In the genomic region with DNA sequence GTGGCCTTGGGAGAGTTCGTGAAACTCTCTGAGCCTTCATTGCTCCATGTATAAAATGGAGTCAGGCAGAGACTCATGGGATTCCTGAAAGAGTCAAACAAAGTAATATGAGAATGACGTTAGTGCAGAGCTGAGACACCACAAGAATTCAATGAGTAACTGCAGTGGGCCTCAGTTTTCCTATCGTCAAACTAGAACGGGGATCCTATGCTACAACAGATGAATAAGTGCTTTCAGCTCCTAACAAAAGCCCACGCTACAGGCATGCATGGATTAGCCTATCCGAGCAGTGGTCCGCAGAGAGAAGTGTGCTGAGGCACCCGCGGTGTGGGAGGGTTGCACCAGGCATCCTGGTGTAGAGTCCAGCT, we compare ENCODE assay signal across 32 cellular contexts.
DNase-seq lines count a peak whose midpoint lies in the region; ATAC-seq and TF ChIP-seq lines count a peak whose summit lies in the region.
"Had no signal": no experiment of that assay in that cellular context is flagged by ENCODE, and none has a peak within 500 bp of the region (broad histone marks: within the 10 kb centered on the region; RNA-seq: fewer than 3 reads in every experiment).

No MANE protein-coding gene starts in this region.

- H3K4me1 Mint-ChIP-seq in T-helper 17 cell = peaks cover 9% of the 10 kb centered on the region
- peaks cover 1% of the 10 kb centered on the region for H3K4me1 Mint-ChIP-seq in progenitor cell of endocrine pancreas (ENCODE audit: low read depth)

- H3K9ac ChIP-seq in smooth muscle cell (ENCODE audit: low read depth) = peak overlapping the region; percentile 81

- WGBS in smooth muscle cell (ENCODE audit: low lambda C conversion rate) = 58% methylated on average over 9 of the region's 9 CpGs

- H3K36me3 ChIP-seq in smooth muscle cell (ENCODE audit: low read depth) = no peaks in the 10 kb centered on the region
- H3K36me3 ChIP-seq: cardiac muscle cell, prostate gland, suprapubic skin, upper lobe of right lung had no signal

- H3K9me3 Mint-ChIP-seq in progenitor cell of endocrine pancreas (ENCODE audit: low read depth) = peaks cover 5% of the 10 kb centered on the region
- H3K9me3 Mint-ChIP-seq: CD4-positive, alpha-beta T cell had no signal

- DNase-seq in ELR (ENCODE audit: low read depth) (peak; percentile 68), T-helper 17 cell (no peak), fibroblast of mammary gland (ENCODE audit: low read depth) (peak; percentile 40), smooth muscle cell (lab: John Stamatoyannopoulos, UW; ENCODE audit: unreplicated experiment) (no peak), progenitor cell of endocrine pancreas (ENCODE audit: low spot score, unreplicated experiment) (no peak), NCI-H446 (lab: John Stamatoyannopoulos, UW) (no peak), T-helper 1 cell (no peak)
- DNase-seq: activated CD4-positive, alpha-beta T cell treated with anti-CD3 and anti-CD28 coated beads, Interleukin-2, amount 50 U/mL, for 48 hours; activated naive CD4-positive, alpha-beta T cell treated with anti-CD3 and anti-CD28 coated beads for 36 hours; AML-193; amniotic stem cell; CD4-positive, alpha-beta T cell; effector memory CD8-positive, alpha-beta T cell; GOT3; NCI-H1105 treated with DMSO at 0.1 percent for 48 hours; NCI-H2029 treated with DMSO at 0.1 percent for 48 hours; NCI-H2227 treated with DMSO at 0.1 percent for 48 hours; NCI-H69; stimulated activated CD4-positive, alpha-beta T cell treated with anti-CD3 and anti-CD28 coated beads, Interleukin-15, amount 100 ng/mL, for 24 hours; stimulated activated naive B cell treated with anti-CD40 and anti-IgM and Interleukin-4, amounts not matched to agents 10 μg/mL and 1 μg/mL and 100 μg/mL, for 72 hours; upper lobe of right lung had no signal

- H3K27ac ChIP-seq in smooth muscle cell (ENCODE audit: low read depth) = peak overlapping the region; percentile 89
- H3K27ac ChIP-seq: cardiac muscle cell, coronary artery, prostate gland, suprapubic skin, upper lobe of right lung had no signal

- H3K27ac Mint-ChIP-seq in T-helper 17 cell = peak overlapping the region; percentile 56
- H3K27ac Mint-ChIP-seq in progenitor cell of endocrine pancreas = no peak overlapping the region
- H3K27ac Mint-ChIP-seq: activated naive CD4-positive, alpha-beta T cell treated with anti-CD3 and anti-CD28 coated beads for 36 hours; activated T-helper 1 cell treated with anti-CD3 and anti-CD28 coated beads, Interleukin-12 subunit alpha, Interleukin-12 subunit beta, Interleukin-2, Interleukin-4 antibody, amounts not matched to agents 30 ng/mL and 10 ng/mL and 1 ng/mL, durations not matched to agents 14 hours and 24 hours and 36 hours; CD4-positive, alpha-beta T cell; stimulated activated naive B cell treated with anti-CD40 and anti-IgM and Interleukin-4, amounts not matched to agents 10 μg/mL and 1 μg/mL and 100 μg/mL, for 72 hours had no signal

- H3K36me3 Mint-ChIP-seq in T-helper 17 cell (ENCODE audit: low read depth) (no peaks in the 10 kb centered on the region), progenitor cell of endocrine pancreas (ENCODE audit: insufficient read depth) (peaks cover 3% of the 10 kb centered on the region)

- H4K20me1 ChIP-seq in smooth muscle cell (ENCODE audit: low read depth) = no peaks in the 10 kb centered on the region

- H3K4me3 Mint-ChIP-seq in T-helper 17 cell = no peak overlapping the region
- no peak overlapping the region for H3K4me3 Mint-ChIP-seq in progenitor cell of endocrine pancreas (ENCODE audit: low read depth)
- H3K4me3 Mint-ChIP-seq: activated naive CD4-positive, alpha-beta T cell treated with anti-CD3 and anti-CD28 coated beads for 36 hours; activated T-helper 1 cell treated with anti-CD3 and anti-CD28 coated beads, Interleukin-12 subunit alpha, Interleukin-12 subunit beta, Interleukin-2, Interleukin-4 antibody, amounts not matched to agents 30 ng/mL and 10 ng/mL and 1 ng/mL, durations not matched to agents 14 hours and 24 hours and 36 hours; CD4-positive, alpha-beta T cell; IgD-negative memory B cell; neural crest cell; stimulated activated naive B cell treated with anti-CD40 and anti-IgM and Interleukin-4, amounts not matched to agents 10 μg/mL and 1 μg/mL and 100 μg/mL, for 72 hours had no signal

- no peaks in the 10 kb centered on the region for H3K27me3 ChIP-seq in smooth muscle cell (ENCODE audit: low read depth)
- H3K27me3 ChIP-seq: cardiac muscle cell had no signal

- H3K4me3 ChIP-seq in fibroblast of mammary gland (ENCODE audit: control insufficient read depth, low read depth, low read length) (no peak overlapping the region), smooth muscle cell (no peak overlapping the region)
- H3K4me3 ChIP-seq: cardiac muscle cell, coronary artery, mucosa of descending colon, prostate gland, suprapubic skin, upper lobe of right lung had no signal

- no peaks in the 10 kb centered on the region for H3K4me1 ChIP-seq in smooth muscle cell (ENCODE audit: low read depth)
- H3K4me1 ChIP-seq: prostate gland, suprapubic skin, upper lobe of right lung had no signal

- H2AFZ ChIP-seq in smooth muscle cell (ENCODE audit: low read depth) = no peak overlapping the region

- H3K27me3 Mint-ChIP-seq in T-helper 17 cell (peaks cover 11% of the 10 kb centered on the region), progenitor cell of endocrine pancreas (peaks cover 14% of the 10 kb centered on the region)
- H3K27me3 Mint-ChIP-seq: CD4-positive, alpha-beta T cell; IgD-negative memory B cell had no signal

- ATAC-seq in T-helper 17 cell = no peak
- ATAC-seq: activated CD4-positive, CD25-positive, alpha-beta regulatory T cell treated with anti-CD3 and anti-CD28 coated beads, Interleukin-2, amount 50 U/mL, for 24 hours; effector memory CD8-positive, alpha-beta T cell; esophagus mucosa; sciatic nerve; stimulated activated naive B cell treated with anti-CD40 and anti-IgM and Interleukin-4, amounts not matched to agents 10 μg/mL and 1 μg/mL and 100 μg/mL, for 72 hours; upper lobe of right lung had no signal

- TF ChIP-seq CTCF in fibroblast of mammary gland (conservative IDR thresholded peaks at IDR 0.05; ENCODE audit: control insufficient read depth, insufficient read depth, low read depth, low read length) = no peak
- TF ChIP-seq CTCF in smooth muscle cell (IDR thresholded peaks at IDR 0.05; ENCODE audit: borderline replicate concordance, insufficient read depth, poor library complexity, severe bottlenecking) = no peak
- TF ChIP-seq CTCF in progenitor cell of endocrine pancreas (IDR thresholded peaks at IDR 0.05; ENCODE audit: unreplicated experiment) = no peak

- no peak overlapping the region for H3K4me2 ChIP-seq in smooth muscle cell

- H3F3A ChIP-seq in smooth muscle cell (ENCODE audit: low read depth) = no peaks in the 10 kb centered on the region

- no peaks in the 10 kb centered on the region for H3K79me2 ChIP-seq in smooth muscle cell (ENCODE audit: low read depth)

- H3K9me3 ChIP-seq in T-helper 17 cell (ENCODE audit: control insufficient read depth, low read length, poor library complexity, severe bottlenecking) = no peaks in the 10 kb centered on the region
- no peaks in the 10 kb centered on the region for H3K9me3 ChIP-seq in smooth muscle cell (replicated peaks; ENCODE audit: low read depth)
- H3K9me3 ChIP-seq: prostate gland had no signal

Comparison
In these comparisons a context has a peak if more than half of its experiments do, and no peak if none do; other contexts are left out.
1. DNase-seq: peak in ELR (single experiment) and fibroblast of mammary gland (single experiment); none in T-helper 17 cell (0 of 3), smooth muscle cell (single experiment), progenitor cell of endocrine pancreas (single experiment), NCI-H446 (0 of 2) and T-helper 1 cell (0 of 5).